In genomic region chr16:54203851-54204505, GRCh38 we compare ENCODE assay signal across 34 cellular contexts.
"Had no signal": no experiment of that assay in that cellular context is flagged by ENCODE, and none has a peak within 500 bp of the region (broad histone marks: within the 10 kb centered on the region; RNA-seq: fewer than 3 reads in every experiment).

No MANE protein-coding gene starts in this region.

- H3K27me3 ChIP-seq: adrenal gland, body of pancreas, cardiac muscle cell had no signal

- H3K4me1 Mint-ChIP-seq: activated B cell treated with CpG ODN at 0.5 μM for 24 hours; activated CD8-positive, alpha-beta memory T cell treated with anti-CD3 and anti-CD28 coated beads, Interleukin-2, amount 10 ng/mL, durations not matched to agents 7 days and 5 days; activated naive CD4-positive, alpha-beta T cell treated with anti-CD3 and anti-CD28 coated beads, Interleukin-2, amount 50 U/mL, for 24 hours; activated naive CD8-positive, alpha-beta T cell treated with anti-CD3 and anti-CD28 coated beads for 36 hours; activated naive CD8-positive, alpha-beta T cell treated with anti-CD3 and anti-CD28 coated beads, Interleukin-2, amount 50 U/mL, for 24 hours; central memory CD8-positive, alpha-beta T cell; T-helper 17 cell had no signal

- H3K4me3 ChIP-seq: adrenal gland, body of pancreas, cardiac muscle cell, coronary artery, dorsolateral prefrontal cortex had no signal

- ATAC-seq: activated CD4-positive, CD25-positive, alpha-beta regulatory T cell treated with anti-CD3 and anti-CD28 coated beads, Interleukin-2, amount 50 U/mL, for 24 hours; activated CD8-positive, alpha-beta memory T cell treated with anti-CD3 and anti-CD28 coated beads, Interleukin-2, amount 10 ng/mL, durations not matched to agents 7 days and 5 days; activated CD8-positive, alpha-beta T cell treated with anti-CD3 and anti-CD28 coated beads, Interleukin-2, amount 10 ng/mL, durations not matched to agents 7 days and 5 days; activated naive CD8-positive, alpha-beta T cell treated with anti-CD3 and anti-CD28 coated beads, Interleukin-2, amount 50 U/mL, for 24 hours; body of pancreas; esophagus mucosa; T-helper 17 cell had no signal

- H3K36me3 ChIP-seq: adrenal gland, cardiac muscle cell, WERI-Rb-1 had no signal

- DNase-seq: activated B cell treated with CpG ODN at 0.5 μM for 24 hours; activated CD4-positive, alpha-beta memory T cell treated with anti-CD3 and anti-CD28 coated beads for 36 hours; activated CD4-positive, alpha-beta T cell treated with anti-CD3 and anti-CD28 coated beads for 48 hours; activated CD4-positive, alpha-beta T cell treated with anti-CD3 and anti-CD28 coated beads, Interleukin-2, amount 50 U/mL, for 1 hour; activated CD8-positive, alpha-beta memory T cell treated with anti-CD3 and anti-CD28 coated beads, Interleukin-2, amount 10 ng/mL, durations not matched to agents 7 days and 5 days; activated CD8-positive, alpha-beta memory T cell treated with anti-CD3 and anti-CD28 coated beads, Interleukin-2, amount 50 U/mL, for 4 hours; activated CD8-positive, alpha-beta T cell treated with anti-CD3 and anti-CD28 coated beads, Interleukin-2, amount 10 ng/mL, durations not matched to agents 7 days and 5 days; activated effector memory CD4-positive, alpha-beta T cell treated with anti-CD3 and anti-CD28 coated beads, Interleukin-2, amount 50 U/mL, for 16 hours; activated naive CD4-positive, alpha-beta T cell treated with anti-CD3 and anti-CD28 coated beads for 36 hours; activated naive CD8-positive, alpha-beta T cell treated with anti-CD3 and anti-CD28 coated beads for 36 hours; activated naive CD8-positive, alpha-beta T cell treated with anti-CD3 and anti-CD28 coated beads, Interleukin-2, amount 50 U/mL, for 24 hours; activated T-cell treated with anti-CD3 and anti-CD28 coated beads, Interleukin-2, amount 50 U/mL, for 1 hour; activated T-cell treated with anti-CD3 and anti-CD28 coated beads, Interleukin-2, amount 50 U/mL, for 48 hours; adrenal gland; aorta; effector memory CD4-positive, alpha-beta T cell; endodermal cell; foreskin fibroblast; T-helper 1 cell; T-helper 17 cell; T1000; WERI-Rb-1 had no signal

- H3K4me1 ChIP-seq: adrenal gland had no signal

- H3K36me3 Mint-ChIP-seq: activated CD4-positive, alpha-beta memory T cell treated with anti-CD3 and anti-CD28 coated beads for 36 hours; activated CD8-positive, alpha-beta memory T cell treated with anti-CD3 and anti-CD28 coated beads, Interleukin-2, amount 10 ng/mL, durations not matched to agents 7 days and 5 days; activated naive CD4-positive, alpha-beta T cell treated with anti-CD3 and anti-CD28 coated beads, Interleukin-2, amount 50 U/mL, for 24 hours had no signal

- H3K9me3 Mint-ChIP-seq: activated B cell treated with CpG ODN at 0.5 μM for 24 hours; activated CD4-positive, alpha-beta memory T cell treated with anti-CD3 and anti-CD28 coated beads for 36 hours; activated naive CD4-positive, alpha-beta T cell treated with anti-CD3 and anti-CD28 coated beads for 36 hours; activated naive CD4-positive, alpha-beta T cell treated with anti-CD3 and anti-CD28 coated beads, Interleukin-2, amount 50 U/mL, for 24 hours; activated naive CD8-positive, alpha-beta T cell treated with anti-CD3 and anti-CD28 coated beads for 36 hours; activated naive CD8-positive, alpha-beta T cell treated with anti-CD3 and anti-CD28 coated beads, Interleukin-2, amount 50 U/mL, for 24 hours; activated T-helper 1 cell treated with anti-CD3 and anti-CD28 coated beads, Interleukin-12 subunit alpha, Interleukin-12 subunit beta, Interleukin-2, Interleukin-4 antibody, amounts not matched to agents 30 ng/mL and 10 ng/mL and 1 ng/mL, durations not matched to agents 14 hours and 24 hours and 36 hours; activated T-helper 2 cell treated with anti-CD3 and anti-CD28 coated beads, Interferon-gamma antibody, Interleukin-2, Interleukin-4, amounts not matched to agents 10 μg/mL and 5 μg/mL and 100 μg/mL, durations not matched to agents 14 hours and 24 hours and 36 hours; central memory CD8-positive, alpha-beta T cell; dendritic cell treated with granulocyte-macrophage colony-stimulating factor and Interleukin-4, amounts not matched to agents 40 ng/mL and 50 ng/mL, for 4 days; endodermal cell; T-helper 2 cell treated with Interferon-gamma antibody and Interleukin-4, amounts not matched to agents 5 μg/mL and 100 μg/mL, for 36 hours had no signal

- H3K9me3 ChIP-seq: adrenal gland, body of pancreas had no signal

- H3K4me3 Mint-ChIP-seq: activated B cell treated with CpG ODN at 0.5 μM for 24 hours; activated CD4-positive, alpha-beta memory T cell treated with anti-CD3 and anti-CD28 coated beads for 36 hours; activated CD8-positive, alpha-beta memory T cell treated with anti-CD3 and anti-CD28 coated beads, Interleukin-2, amount 10 ng/mL, durations not matched to agents 7 days and 5 days; activated CD8-positive, alpha-beta T cell treated with anti-CD3 and anti-CD28 coated beads, Interleukin-2, amount 10 ng/mL, durations not matched to agents 7 days and 5 days; activated naive CD4-positive, alpha-beta T cell treated with anti-CD3 and anti-CD28 coated beads for 36 hours; activated naive CD4-positive, alpha-beta T cell treated with anti-CD3 and anti-CD28 coated beads, Interleukin-2, amount 50 U/mL, for 24 hours; activated naive CD8-positive, alpha-beta T cell treated with anti-CD3 and anti-CD28 coated beads for 36 hours; activated naive CD8-positive, alpha-beta T cell treated with anti-CD3 and anti-CD28 coated beads, Interleukin-2, amount 50 U/mL, for 24 hours; activated T-helper 1 cell treated with anti-CD3 and anti-CD28 coated beads, Interleukin-12 subunit alpha, Interleukin-12 subunit beta, Interleukin-2, Interleukin-4 antibody, amounts not matched to agents 30 ng/mL and 10 ng/mL and 1 ng/mL, durations not matched to agents 14 hours and 24 hours and 36 hours; central memory CD8-positive, alpha-beta T cell; dendritic cell treated with granulocyte-macrophage colony-stimulating factor and Interleukin-4, amounts not matched to agents 40 ng/mL and 50 ng/mL, for 4 days; endodermal cell; T-helper 17 cell; T-helper 2 cell treated with Interferon-gamma antibody and Interleukin-4, amounts not matched to agents 5 μg/mL and 100 μg/mL, for 36 hours had no signal

- H3K27ac ChIP-seq: adrenal gland, body of pancreas, cardiac muscle cell, coronary artery, dorsolateral prefrontal cortex, WERI-Rb-1 had no signal

- H3K27ac Mint-ChIP-seq: activated B cell treated with CpG ODN at 0.5 μM for 24 hours; activated CD4-positive, alpha-beta memory T cell treated with anti-CD3 and anti-CD28 coated beads for 36 hours; activated CD8-positive, alpha-beta memory T cell treated with anti-CD3 and anti-CD28 coated beads, Interleukin-2, amount 10 ng/mL, durations not matched to agents 7 days and 5 days; activated CD8-positive, alpha-beta T cell treated with anti-CD3 and anti-CD28 coated beads, Interleukin-2, amount 10 ng/mL, durations not matched to agents 7 days and 5 days; activated naive CD4-positive, alpha-beta T cell treated with anti-CD3 and anti-CD28 coated beads for 36 hours; activated naive CD4-positive, alpha-beta T cell treated with anti-CD3 and anti-CD28 coated beads, Interleukin-2, amount 50 U/mL, for 24 hours; activated naive CD8-positive, alpha-beta T cell treated with anti-CD3 and anti-CD28 coated beads for 36 hours; activated naive CD8-positive, alpha-beta T cell treated with anti-CD3 and anti-CD28 coated beads, Interleukin-2, amount 50 U/mL, for 24 hours; activated T-helper 1 cell treated with anti-CD3 and anti-CD28 coated beads, Interleukin-12 subunit alpha, Interleukin-12 subunit beta, Interleukin-2, Interleukin-4 antibody, amounts not matched to agents 30 ng/mL and 10 ng/mL and 1 ng/mL, durations not matched to agents 14 hours and 24 hours and 36 hours; activated T-helper 2 cell treated with anti-CD3 and anti-CD28 coated beads, Interferon-gamma antibody, Interleukin-2, Interleukin-4, amounts not matched to agents 10 μg/mL and 5 μg/mL and 100 μg/mL, durations not matched to agents 14 hours and 24 hours and 36 hours; dendritic cell treated with granulocyte-macrophage colony-stimulating factor and Interleukin-4, amounts not matched to agents 40 ng/mL and 50 ng/mL, for 4 days; endodermal cell; T-helper 17 cell; T-helper 2 cell treated with Interferon-gamma antibody and Interleukin-4, amounts not matched to agents 5 μg/mL and 100 μg/mL, for 36 hours had no signal
